24 cellular contexts compared by ENCODE assay signal in genomic region chr16:69031877-69032301, GRCh38.
DNase-seq lines count a peak whose midpoint lies in the region; ATAC-seq, FAIRE-seq and TF ChIP-seq lines count a peak whose summit lies in the region.
"Had no signal": no experiment of that assay in that cellular context is flagged by ENCODE, and none has a peak within 500 bp of the region (broad histone marks: within the 10 kb centered on the region; RNA-seq: fewer than 3 reads in every experiment).

No MANE protein-coding gene starts in this region.

- H3K36me3 ChIP-seq in MG63: no peaks in the 10 kb centered on the region
- no peaks in the 10 kb centered on the region for H3K36me3 ChIP-seq in pancreas

- H3K4ac ChIP-seq in H9 (ENCODE audit: low read depth, low read length): no peak overlapping the region

- no peak overlapping the region for H4K5ac ChIP-seq in H9 (ENCODE audit: insufficient read length, low read depth, low read length)

- DNase-seq in H9 (no peak), MG63 (peak; percentile 43), epithelial cell of esophagus (ENCODE audit: low read depth) (peak; percentile 43), pancreas (peak; percentile 67 to 91 (median 85)), G401 (ENCODE audit: low spot score) (no peak)
- DNase-seq in activated CD4-positive, CD25-positive, alpha-beta regulatory T cell treated with anti-CD3 and anti-CD28 coated beads, Interleukin-2, amount 50 U/mL, for 72 hours: no peak
- DNase-seq: activated CD4-positive, alpha-beta T cell treated with anti-CD3 and anti-CD28 coated beads, Interleukin-2, amount 50 U/mL, for 1 hour; activated gamma-delta T cell treated with Interleukin-2 at 50 U/mL for 16 hours; amygdala; central memory CD4-positive, alpha-beta T cell; effector CD4-positive, alpha-beta T cell; lower lobe of right lung; naive thymus-derived CD4-positive, alpha-beta T cell; NCI-H1930; NCI-H446 treated with DMSO at 0.1 percent for 48 hours; RPMI8226; stimulated activated CD4-positive, alpha-beta T cell treated with anti-CD3 and anti-CD28 coated beads, Interleukin-1b, Interleukin-23, amount 100 ng/mL, for 48 hours; stimulated activated naive CD8-positive, alpha-beta T cell treated with anti-CD3 and anti-CD28 coated beads, Interleukin-15, Interleukin-2, amounts not matched to agents 100 U/mL and 50 U/mL, for 24 hours had no signal

- no peaks in the 10 kb centered on the region for H3K23me2 ChIP-seq in H9 (ENCODE audit: insufficient read length, low read depth, low read length, poor library complexity, severe bottlenecking)

- no peaks in the 10 kb centered on the region for H3K27me3 ChIP-seq in H9 (ENCODE audit: insufficient read depth, low read length)
- no peaks in the 10 kb centered on the region for H3K27me3 ChIP-seq in MG63
- H3K27me3 ChIP-seq in pancreas: no peaks in the 10 kb centered on the region

- no peak overlapping the region for H2BK5ac ChIP-seq in H9 (ENCODE audit: insufficient read length, low read length)

- no CpG with 5 or more reads among the region's 8 CpGs for WGBS in H9 (ENCODE audit: extremely low coverage, insufficient read length, low lambda C conversion rate)
- 45 to 47% methylated on average over 8 of the region's 8 CpGs for WGBS in pancreas, 2 donors

- H3T11ph ChIP-seq in H9 (ENCODE audit: low read length): no peak overlapping the region

- H2BK20ac ChIP-seq in H9 (ENCODE audit: low read depth, low read length, poor library complexity, severe bottlenecking): no peak overlapping the region

- H2AFZ ChIP-seq in H9 (ENCODE audit: low read length): no peak overlapping the region
- H2AFZ ChIP-seq: parathyroid adenoma had no signal

- ATAC-seq in pancreas (peak; percentile 98 to 99 (median 98)), GM19023 (IDR thresholded peaks at IDR 0.05; ENCODE audit: unreplicated experiment) (no peak), GM21423 (IDR thresholded peaks at IDR 0.05; ENCODE audit: unreplicated experiment) (no peak)
- ATAC-seq: lower lobe of right lung; naive thymus-derived CD4-positive, alpha-beta T cell; stimulated activated naive CD8-positive, alpha-beta T cell treated with anti-CD3 and anti-CD28 coated beads, Interleukin-15, Interleukin-2, amounts not matched to agents 100 U/mL and 50 U/mL, for 24 hours had no signal

- no peaks in the 10 kb centered on the region; the same call in 1 of the 2 replicates for H3K27me3 Mint-ChIP-seq in H9 (ENCODE audit: low read depth)
- H3K27me3 Mint-ChIP-seq: IgD-negative memory B cell; naive thymus-derived CD4-positive, alpha-beta T cell; type B pancreatic cell had no signal

- H3K9me3 Mint-ChIP-seq in H9: no peaks in the 10 kb centered on the region
- H3K9me3 Mint-ChIP-seq: IgD-negative memory B cell, type B pancreatic cell had no signal

- H3K9me3 ChIP-seq in H9 (ENCODE audit: control insufficient read depth, low read depth, low read length): no peaks in the 10 kb centered on the region
- no peaks in the 10 kb centered on the region for H3K9me3 ChIP-seq in MG63
- H3K9me3 ChIP-seq in pancreas: no peaks in the 10 kb centered on the region
- H3K9me3 ChIP-seq: lower lobe of right lung had no signal

- no peak overlapping the region for H3K56ac ChIP-seq in H9 (ENCODE audit: insufficient read length, low read depth, low read length)

- no peak overlapping the region for H3K18ac ChIP-seq in H9 (ENCODE audit: insufficient read length, low read depth, low read length)

- no peaks in the 10 kb centered on the region for H3K4me1 ChIP-seq in H9 (ENCODE audit: insufficient read depth, low read length)
- H3K4me1 ChIP-seq in pancreas: peaks cover 0 to 4% (median 0%) of the 10 kb centered on the region in 3 donors
- H3K4me1 ChIP-seq: lower lobe of right lung, parathyroid adenoma had no signal

- H3K27ac Mint-ChIP-seq in H9: peak overlapping the region in 2 of 3 experiments; percentile 9 to 48; a peak in 2 of 7 replicates
- H3K27ac Mint-ChIP-seq: naive thymus-derived CD4-positive, alpha-beta T cell; type B pancreatic cell had no signal

- H2BK12ac ChIP-seq in H9 (ENCODE audit: insufficient read length, low read depth, low read length): no peak overlapping the region

- H3K4me3 Mint-ChIP-seq in H9: no peak overlapping the region
- H3K4me3 Mint-ChIP-seq: IgD-negative memory B cell; naive thymus-derived CD4-positive, alpha-beta T cell; type B pancreatic cell had no signal

- H3K4me3 ChIP-seq in MG63 (no peak overlapping the region), epithelial cell of esophagus (ENCODE audit: low read length) (no peak overlapping the region), pancreas (no peak overlapping the region)
- H3K4me3 ChIP-seq: lower lobe of right lung had no signal

- in situ Hi-C loops in G401 (cut with HindIII; ENCODE audit: low sequenced_read_pairs): no loop called here

- no peak for TF ChIP-seq CTCF in H9 (conservative IDR thresholded peaks at IDR 0.05)
- TF ChIP-seq CTCF in epithelial cell of esophagus (IDR thresholded peaks at IDR 0.05; ENCODE audit: insufficient read depth, low read depth, low read length, missing control alignments): no peak
- TF ChIP-seq CTCF in pancreas (IDR thresholded peaks at IDR 0.05): no peak

- no peak overlapping the region for H4K91ac ChIP-seq in H9 (ENCODE audit: insufficient read length, low read depth, low read length)

- H3K79me1 ChIP-seq in H9 (ENCODE audit: insufficient read depth, low read depth, low read length, poor library complexity, severe bottlenecking): no peaks in the 10 kb centered on the region

- H4K8ac ChIP-seq in H9 (replicated peaks; ENCODE audit: insufficient read length, low read depth, low read length): no peak overlapping the region

- no peak overlapping the region for H2AK5ac ChIP-seq in H9 (ENCODE audit: insufficient read length, low read length)

- H3K27ac ChIP-seq in H9 (ENCODE audit: insufficient read length, low read depth, low read length): no peak overlapping the region
- H3K27ac ChIP-seq in pancreas: peak overlapping the region in 2 of 4 donors; percentile 9 to 31
- H3K27ac ChIP-seq: lower lobe of right lung, parathyroid adenoma had no signal

- H3K79me2 ChIP-seq in H9 (ENCODE audit: insufficient read depth, low read length): no peaks in the 10 kb centered on the region
- H3K79me2 ChIP-seq: parathyroid adenoma had no signal

- no peak overlapping the region for H3K9ac ChIP-seq in H9 (ENCODE audit: extremely low read depth, insufficient read length, low read length)
- H3K9ac ChIP-seq: parathyroid adenoma had no signal

- no peak for FAIRE-seq in pancreas (lab: Jason Lieb, UNC)
- FAIRE-seq: H1 had no signal

- H3K23ac ChIP-seq in H9 (ENCODE audit: insufficient read length, low read depth, low read length): no peak overlapping the region

- peaks cover 0 to 3% of the 10 kb centered on the region in 2 experiments; a peak in 1 of 4 replicates for H3K4me1 Mint-ChIP-seq in H9
- H3K4me1 Mint-ChIP-seq: IgD-negative memory B cell; naive thymus-derived CD4-positive, alpha-beta T cell had no signal

- H3K36me3 Mint-ChIP-seq in H9 (ENCODE audit: insufficient read depth in 1 of 3, low read depth in 3 of 3): peaks cover 0 to 3% (median 0%) of the 10 kb centered on the region in 3 experiments; a peak in 1 of 7 replicates
- H3K36me3 Mint-ChIP-seq: type B pancreatic cell had no signal

- no peak overlapping the region for H2BK15ac ChIP-seq in H9 (ENCODE audit: low read depth, low read length)

- H2BK120ac ChIP-seq in H9 (ENCODE audit: low read depth, low read length, poor library complexity, severe bottlenecking): no peak overlapping the region

- no peak overlapping the region for H3K14ac ChIP-seq in H9 (ENCODE audit: insufficient read depth, low read length)

- H3K4me2 ChIP-seq in H9 (ENCODE audit: insufficient read depth, insufficient read length, low read length): no peak overlapping the region

- no peaks in the 10 kb centered on the region for H4K20me1 ChIP-seq in H9 (ENCODE audit: control insufficient read depth, insufficient read depth, insufficient read length)

- intact Hi-C loops in pancreas (cut with DNase I): no loop called here

Comparison
In these comparisons a context has a peak if more than half of its experiments do, and no peak if none do; other contexts are left out.
1. DNase-seq: peak in MG63 (single experiment), epithelial cell of esophagus (single experiment) and pancreas (6 of 6); none in H9 (single experiment), activated CD4-positive, CD25-positive, alpha-beta regulatory T cell treated with anti-CD3 and anti-CD28 coated beads, Interleukin-2, amount 50 U/mL, for 72 hours (single experiment) and G401 (single experiment).
2. ATAC-seq: peak in pancreas (4 of 4); none in GM19023 (single experiment) and GM21423 (single experiment).